Comparison of ENCODE assay signal across 8 cellular contexts in the genomic region with DNA sequence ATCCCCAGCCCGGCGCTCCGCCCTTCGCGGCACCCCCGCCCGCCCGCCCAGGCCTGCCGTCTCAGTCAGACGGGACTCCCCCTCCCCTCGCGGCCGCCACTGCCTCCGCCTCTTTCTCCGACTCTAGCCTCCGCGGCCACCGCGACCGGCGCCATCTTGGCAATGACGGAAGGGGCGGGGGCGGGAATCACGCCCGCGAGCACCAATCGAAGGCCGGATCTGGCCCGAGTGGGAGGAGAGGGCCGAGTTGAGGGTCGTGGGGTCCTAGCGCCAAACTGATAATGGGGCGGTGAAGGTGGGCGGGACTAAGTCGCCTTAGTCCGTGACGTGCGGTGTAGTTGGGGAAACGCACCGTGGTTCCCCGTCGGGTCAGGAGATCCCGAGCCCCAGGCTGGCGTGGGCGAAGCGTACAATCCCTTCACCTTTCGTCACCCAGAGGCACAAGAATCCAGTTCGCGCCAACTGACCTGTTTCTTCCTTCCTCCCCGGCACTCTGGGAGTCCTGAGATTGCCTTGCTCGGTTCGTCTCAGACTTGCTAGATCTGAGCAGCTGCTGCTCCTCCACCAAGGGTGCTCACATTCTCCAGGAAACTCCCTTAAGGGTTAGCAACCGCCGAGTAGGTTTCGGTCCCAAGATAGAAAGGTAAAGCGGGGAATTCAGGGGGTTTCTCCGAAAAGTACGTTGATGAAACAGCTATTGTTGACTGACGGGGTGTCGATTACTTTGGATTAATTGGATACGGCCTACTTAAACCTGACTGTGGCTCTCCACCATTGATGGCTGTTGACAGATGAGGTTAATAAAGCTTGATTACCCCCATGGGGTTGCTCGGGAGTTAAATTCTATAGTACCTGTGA. TPM values are rescaled to one million over a fixed set of nuclear protein-coding genes. Genes with fewer than 3 reads are reported as not detected.
DNase-seq lines count a peak whose midpoint lies in the region; ATAC-seq and TF ChIP-seq lines count a peak whose summit lies in the region.

A gene (minus strand): TSS at position 164 of the 858 bp plus-strand sequence. CDS start 35,843 bp downstream, outside the sequence.

- peaks cover 21 to 69% (median 51%) of the 10 kb centered on the region in 6 donors for H3K4me1 ChIP-seq in spleen

- H3K4me1 Mint-ChIP-seq in activated B cell treated with CpG ODN at 0.5 μM for 24 hours (peaks cover 64% of the 10 kb centered on the region), immature natural killer cell (peaks cover 44 to 49% of the 10 kb centered on the region in 2 donors)

- 0 to 1% (median 1%) methylated on average over 31 to 63 of the region's 63 CpGs for WGBS in spleen, 5 donors

- H3K9me3 ChIP-seq in AG04450 (ENCODE audit: control insufficient read depth, insufficient read depth, low read length) (no peaks in the 10 kb centered on the region; the same call in 1 of the 2 replicates), spleen (no peaks in the 10 kb centered on the region)

- H3K4me3 Mint-ChIP-seq in activated B cell treated with CpG ODN at 0.5 μM for 24 hours: peak within 1 kb of the TSS; percentile 90
- peak within 1 kb of the TSS; percentile 93 to 99 (median 96) for H3K4me3 Mint-ChIP-seq in immature natural killer cell

- H3K27me3 ChIP-seq in AG04450 (ENCODE audit: control insufficient read depth, insufficient read depth, low read length): no peaks in the 10 kb centered on the region
- H3K27me3 ChIP-seq in spleen (replicated peaks in 1 of 7): no peaks in the 10 kb centered on the region

- peak within 1 kb of the TSS; percentile 98 for H3K27ac Mint-ChIP-seq in activated B cell treated with CpG ODN at 0.5 μM for 24 hours
- peak within 1 kb of the TSS; percentile 97 to 100 (median 100) for H3K27ac Mint-ChIP-seq in immature natural killer cell

- POLR2A ChIA-PET in AG04450 (lab: Yijun Ruan, JAX): interaction anchor here (0.7 to 2.3 kb wide), 3 partner anchors 10 to 77 kb away, joined by 3 to 8 read pairs (median 6); a partner anchor contains a TSS
- POLR2A ChIA-PET in activated B cell treated with CpG ODN at 0.5 μM for 24 hours (lab: Charles Lee): interaction anchor here (0.6 to 12.3 kb wide), 28 partner anchors 9 to 1319 kb away, joined by 3 to 201 read pairs (median 7); a partner anchor contains a TSS

- CTCF ChIA-PET in AG04450 (lab: Charles Lee) (interaction anchor here (0.6 kb wide), 1 partner anchor 130 kb away, joined by 3 read pairs; no protein-coding TSS in a partner anchor), activated B cell treated with CpG ODN at 0.5 μM for 24 hours (lab: Charles Lee) (interaction anchor here (0.7 to 2.3 kb wide), 7 partner anchors 18 to 77 kb away, joined by 3 to 10 read pairs (median 5); a partner anchor contains a TSS)

- peak within 1 kb of the TSS; percentile 84 for H3K4me3 ChIP-seq in AG04450 (ENCODE audit: low read depth, low read length)
- peak within 1 kb of the TSS; percentile 65 to 83 (median 74) for H3K4me3 ChIP-seq in spleen

- no peaks in the 10 kb centered on the region for H3K36me3 ChIP-seq in spleen

- intact Hi-C loops in activated B cell treated with CpG ODN at 0.5 μM for 24 hours (cut with micrococcal nuclease): loop anchor here (1.0 to 10.0 kb wide), 9 partner anchors 15 to 1698 kb away; a partner anchor contains a TSS
- intact Hi-C loops in spleen (cut with DNase I; ENCODE audit: low total_unique reads): no loop called here

- DNase-seq in AG04450 (ENCODE audit: low read depth, low spot score) (peak; percentile 95), NCI-H226 (peak; percentile 98), activated B cell treated with CpG ODN at 0.5 μM for 24 hours (peak; percentile 95), caudate nucleus (lab: John Stamatoyannopoulos, UW) (peak; percentile 75 to 98 (median 96)), immature natural killer cell (peak; percentile 99), spleen (peak; percentile 100)

- H3K9me3 Mint-ChIP-seq in activated B cell treated with CpG ODN at 0.5 μM for 24 hours: no peaks in the 10 kb centered on the region
- no peaks in the 10 kb centered on the region for H3K9me3 Mint-ChIP-seq in immature natural killer cell

- peak; percentile 84 for ATAC-seq in GM18909 (IDR thresholded peaks at IDR 0.05; ENCODE audit: poor library complexity, unreplicated experiment)
- ATAC-seq in HG03175 (IDR thresholded peaks at IDR 0.05; ENCODE audit: unreplicated experiment): peak; percentile 84
- ATAC-seq in activated B cell treated with CpG ODN at 0.5 μM for 24 hours (ENCODE audit: low read depth): peak; percentile 83

- H3K27ac ChIP-seq in AG04450 (ENCODE audit: low read depth, low read length): peak within 1 kb of the TSS; percentile 90
- peak within 1 kb of the TSS; percentile 96 for H3K27ac ChIP-seq in caudate nucleus (ENCODE audit: low read depth, low read length)
- peak within 1 kb of the TSS; percentile 98 to 100 (median 99) for H3K27ac ChIP-seq in spleen

- H3K27me3 Mint-ChIP-seq in activated B cell treated with CpG ODN at 0.5 μM for 24 hours: no peaks in the 10 kb centered on the region
- peaks cover 4 to 23% (median 13%) of the 10 kb centered on the region in 3 donors for H3K27me3 Mint-ChIP-seq in immature natural killer cell (ENCODE audit: low read depth in 3 of 3)

- peaks cover 19% of the 10 kb centered on the region for H3K36me3 Mint-ChIP-seq in activated B cell treated with CpG ODN at 0.5 μM for 24 hours (ENCODE audit: low read depth)
- H3K36me3 Mint-ChIP-seq in immature natural killer cell: peaks cover 0 to 5% (median 0%) of the 10 kb centered on the region in 3 donors

- no peak for TF ChIP-seq CTCF in AG04450 (IDR thresholded peaks at IDR 0.05; ENCODE audit: low read depth, low read length)
- TF ChIP-seq CTCF in activated B cell treated with CpG ODN at 0.5 μM for 24 hours (IDR thresholded peaks at IDR 0.05): no peak
- TF ChIP-seq CTCF in spleen (IDR thresholded peaks at IDR 0.05 in 8 of 11, conservative IDR thresholded peaks at IDR 0.05 in 3 of 11): peak in 1 of 11 experiments; percentile 39

- peak; percentile 35 to 94 (median 74) for TF ChIP-seq POLR2A in spleen (IDR thresholded peaks at IDR 0.05)

RNA-seq across cellular contexts. Expression of the gene that starts here (rescaled TPM):
- 15.2 and 19.1 TPM in 2 replicates for polyA plus RNA-seq in AG04450 (2011; rRNA removed)
- polyA minus RNA-seq in AG04450 (2011; rRNA and poly(A)+ RNA removed): 23.2 and 46.0 TPM in 2 replicates
- total RNA-seq in activated B cell treated with CpG ODN at 0.5 μM for 24 hours: 135 and 166 TPM in 2 replicates
- polyA plus RNA-seq in immature natural killer cell: 10 to 100 TPM in 1 of 3 donors, 1 to 10 TPM in 2; 6.4 to 18.9 (median 6.5) TPM
- total RNA-seq in spleen: 10 to 100 TPM; 53.1 to 88.2 (median 61.5) TPM
- polyA plus RNA-seq in spleen: 10 to 100 TPM in 1 of 3 donors, 1 to 10 TPM in 2; 9.4 to 11.1 (median 9.9) TPM

Comparison
In these comparisons a context has a peak if more than half of its experiments do, and no peak if none do; other contexts are left out.
1. Peak in every context shown above with its lines: DNase-seq, ATAC-seq, H3K4me3 ChIP-seq and H3K27ac ChIP-seq.